In genomic region chr16:71421911-71422310, GRCh38 we compare ENCODE assay signal across 8 cellular contexts. TPM values are rescaled to one million over a fixed set of nuclear protein-coding genes. Genes with fewer than 3 reads are reported as not detected.
DNase-seq lines count a peak whose midpoint lies in the region; ATAC-seq and TF ChIP-seq lines count a peak whose summit lies in the region.

No MANE protein-coding gene starts in this region.

- H3K9ac ChIP-seq in IMR-90 (ENCODE audit: low read depth, low read length) = no peak overlapping the region

- peaks cover 25% of the 10 kb centered on the region for H3K27me3 Mint-ChIP-seq in activated T-helper 1 cell treated with anti-CD3 and anti-CD28 coated beads, Interleukin-12 subunit alpha, Interleukin-12 subunit beta, Interleukin-2, Interleukin-4 antibody, amounts not matched to agents 30 ng/mL and 10 ng/mL and 1 ng/mL, durations not matched to agents 14 hours and 24 hours and 36 hours (ENCODE audit: insufficient read depth)

- H3K4me1 ChIP-seq in IMR-90 (ENCODE audit: control insufficient read depth, insufficient read depth, low read length) = no peaks in the 10 kb centered on the region

- H3K4me3 Mint-ChIP-seq in activated T-helper 1 cell treated with anti-CD3 and anti-CD28 coated beads, Interleukin-12 subunit alpha, Interleukin-12 subunit beta, Interleukin-2, Interleukin-4 antibody, amounts not matched to agents 30 ng/mL and 10 ng/mL and 1 ng/mL, durations not matched to agents 14 hours and 24 hours and 36 hours = no peak overlapping the region

- no peak overlapping the region for H2BK15ac ChIP-seq in IMR-90 (ENCODE audit: low read depth, low read length)

- H3K36me3 Mint-ChIP-seq in activated T-helper 1 cell treated with anti-CD3 and anti-CD28 coated beads, Interleukin-12 subunit alpha, Interleukin-12 subunit beta, Interleukin-2, Interleukin-4 antibody, amounts not matched to agents 30 ng/mL and 10 ng/mL and 1 ng/mL, durations not matched to agents 14 hours and 24 hours and 36 hours (ENCODE audit: low read depth) = no peaks in the 10 kb centered on the region

- no peak overlapping the region for H2BK120ac ChIP-seq in IMR-90 (ENCODE audit: low read depth, low read length)

- H3K27ac ChIP-seq in IMR-90 (ENCODE audit: insufficient read depth, low read length) = no peak overlapping the region

- H3K56ac ChIP-seq in IMR-90 (ENCODE audit: extremely low read depth, insufficient read depth, low read length) = no peak overlapping the region

- DNase-seq in EH (ENCODE audit: low read depth) (peak; percentile 15), IMR-90 (no peak), lung microvascular endothelial cell (ENCODE audit: low read depth in 2 of 2) (peak; percentile 15 to 16), COR-L47 (lab: John Stamatoyannopoulos, UW) (no peak), NCI-H345 (lab: John Stamatoyannopoulos, UW) (no peak)
- peak; percentile 20 for DNase-seq in activated T-helper 1 cell treated with anti-CD3 and anti-CD28 coated beads, Interleukin-12 subunit alpha, Interleukin-12 subunit beta, Interleukin-2, Interleukin-4 antibody, amounts not matched to agents 30 ng/mL and 10 ng/mL and 1 ng/mL, durations not matched to agents 14 hours and 24 hours and 36 hours (ENCODE audit: low spot score)

- no peaks in the 10 kb centered on the region for H3K36me3 ChIP-seq in IMR-90 (ENCODE audit: control insufficient read depth, insufficient read depth, low read length)

- no peaks in the 10 kb centered on the region for H3K4me1 Mint-ChIP-seq in activated T-helper 1 cell treated with anti-CD3 and anti-CD28 coated beads, Interleukin-12 subunit alpha, Interleukin-12 subunit beta, Interleukin-2, Interleukin-4 antibody, amounts not matched to agents 30 ng/mL and 10 ng/mL and 1 ng/mL, durations not matched to agents 14 hours and 24 hours and 36 hours (ENCODE audit: low read depth)

- no peak overlapping the region for H3K27ac Mint-ChIP-seq in activated T-helper 1 cell treated with anti-CD3 and anti-CD28 coated beads, Interleukin-12 subunit alpha, Interleukin-12 subunit beta, Interleukin-2, Interleukin-4 antibody, amounts not matched to agents 30 ng/mL and 10 ng/mL and 1 ng/mL, durations not matched to agents 14 hours and 24 hours and 36 hours

- no peak overlapping the region for H2AK5ac ChIP-seq in IMR-90 (ENCODE audit: low read depth, low read length)

- H2AK9ac ChIP-seq in IMR-90 (replicated peaks; ENCODE audit: low read depth, low read length, poor library complexity) = no peak overlapping the region

- H3K27me3 ChIP-seq in IMR-90 (ENCODE audit: control insufficient read depth, insufficient read depth, low read length) = peaks cover 18% of the 10 kb centered on the region; the same call in 1 of the 2 replicates

- no peak for ATAC-seq in IMR-90 (ENCODE audit: low read depth)
- no peak for ATAC-seq in HG03432 (IDR thresholded peaks at IDR 0.05; ENCODE audit: unreplicated experiment)
- ATAC-seq in GM21423 (IDR thresholded peaks at IDR 0.05; ENCODE audit: unreplicated experiment) = no peak

- no peaks in the 10 kb centered on the region for H3K9me1 ChIP-seq in IMR-90 (ENCODE audit: insufficient read depth, low read length)

- dilution Hi-C loops in IMR-90 (cut with HindIII; ENCODE audit: low sequenced_read_pairs, unreplicated experiment) = no loop called here

- peak; percentile 15; the same call in 1 of the 2 replicates for TF ChIP-seq CTCF in IMR-90 (conservative IDR thresholded peaks at IDR 0.05; ENCODE audit: low read depth, low read length)

- POLR2A ChIA-PET in IMR-90 (lab: Charles Lee; ENCODE audit: unreplicated experiment) = no interaction called here

- no peak overlapping the region for H3K4me3 ChIP-seq in IMR-90 (ENCODE audit: insufficient read depth, low read depth, low read length)

- no peak overlapping the region for H2AFZ ChIP-seq in IMR-90 (replicated peaks; ENCODE audit: low read length, poor library complexity)

- no peaks in the 10 kb centered on the region for H3K79me1 ChIP-seq in IMR-90 (ENCODE audit: low read depth in 1 of 2, low read length in 2 of 2)

- H3K4me2 ChIP-seq in IMR-90 (ENCODE audit: low read depth, low read length) = no peak overlapping the region

- no peak overlapping the region for H4K8ac ChIP-seq in IMR-90 (ENCODE audit: low read depth in 2 of 2, low read length in 2 of 2)

- CTCF ChIA-PET in IMR-90 (lab: Yijun Ruan, JAX) = no interaction called here

- H2BK5ac ChIP-seq in IMR-90 (ENCODE audit: low read depth, low read length, poor library complexity, severe bottlenecking) = no peak overlapping the region

- no peak for TF ChIP-seq POLR2A in IMR-90 (IDR thresholded peaks at IDR 0.05; ENCODE audit: low read depth, low read length)

- H3K18ac ChIP-seq in IMR-90 (ENCODE audit: low read depth, low read length) = no peak overlapping the region

- WGBS in IMR-90 (ENCODE audit: extremely low coverage in 2 of 2, insufficient read length in 1 of 2), 2 experiments = no CpG with 5 or more reads among the region's 4 CpGs

- H3K4ac ChIP-seq in IMR-90 (ENCODE audit: low read depth, low read length) = no peak overlapping the region

- no peak overlapping the region for H4K5ac ChIP-seq in IMR-90 (ENCODE audit: low read depth, low read length)

- no peaks in the 10 kb centered on the region for H3K9me3 ChIP-seq in IMR-90 (ENCODE audit: control insufficient read depth, insufficient read depth, low read length)

- no peaks in the 10 kb centered on the region for H4K20me1 ChIP-seq in IMR-90 (ENCODE audit: insufficient read depth, low read length)

- no peak overlapping the region for H4K91ac ChIP-seq in IMR-90 (ENCODE audit: insufficient read depth, low read depth, low read length)

- H3K14ac ChIP-seq in IMR-90 (replicated peaks; ENCODE audit: low read depth, low read length) = no peak overlapping the region

- H3K23ac ChIP-seq in IMR-90 (ENCODE audit: low read depth, low read length) = no peak overlapping the region

- no peaks in the 10 kb centered on the region for H3K9me3 Mint-ChIP-seq in activated T-helper 1 cell treated with anti-CD3 and anti-CD28 coated beads, Interleukin-12 subunit alpha, Interleukin-12 subunit beta, Interleukin-2, Interleukin-4 antibody, amounts not matched to agents 30 ng/mL and 10 ng/mL and 1 ng/mL, durations not matched to agents 14 hours and 24 hours and 36 hours

- in situ Hi-C loops in IMR-90 (cut with MboI; ENCODE audit: low sequenced_read_pairs) = no loop called here

- intact Hi-C loops in IMR-90 (cut with micrococcal nuclease) = no loop called here
- intact Hi-C loops in activated T-helper 1 cell treated with anti-CD3 and anti-CD28 coated beads, Interleukin-12 subunit alpha, Interleukin-12 subunit beta, Interleukin-2, Interleukin-4 antibody, amounts not matched to agents 30 ng/mL and 10 ng/mL and 1 ng/mL, durations not matched to agents 14 hours and 24 hours and 36 hours (cut with micrococcal nuclease) = no loop called here

- TF ChIP-seq RAD21 in IMR-90 (IDR thresholded peaks at IDR 0.05; ENCODE audit: low read length) = no peak

- H2BK20ac ChIP-seq in IMR-90 (ENCODE audit: low read depth, low read length) = no peak overlapping the region

- no TSS peak for BruUV-seq in IMR-90 (replicated peaks; lab: Mats Ljungman, UMichigan)

TF ChIP-seq in IMR-90, 13 proteins besides CTCF, POLR2A, EP300 and RAD21:
- no peak for TF ChIP-seq MXI1 (IDR thresholded peaks at IDR 0.05; ENCODE audit: borderline replicate concordance, low read depth, low read length)
- no peak for TF ChIP-seq FOS (IDR thresholded peaks at IDR 0.05; ENCODE audit: low read depth, low read length)
- TF ChIP-seq RFX5 (IDR thresholded peaks at IDR 0.05; ENCODE audit: low read depth, low read length) = no peak

RNA-seq across cellular contexts. Expression of gene TLE7, which starts 19.9 kb away (rescaled TPM):
- not detected in 2 replicates for total RNA-seq in IMR-90 (2012; rRNA removed)
- not detected in 2 replicates for polyA plus RNA-seq in IMR-90 (2012; rRNA removed)
- not detected in 2 replicates for polyA plus RNA-seq in IMR-90 (2012; cell fraction: cytosol; rRNA removed)
- polyA plus RNA-seq in IMR-90 (2012; cell fraction: nucleus; rRNA removed; ENCODE audit: low replicate concordance) = 0.03 TPM in 1 of 2 replicates, not detected in the other
- not detected in 2 replicates for total RNA-seq in activated T-helper 1 cell treated with anti-CD3 and anti-CD28 coated beads, Interleukin-12 subunit alpha, Interleukin-12 subunit beta, Interleukin-2, Interleukin-4 antibody, amounts not matched to agents 30 ng/mL and 10 ng/mL and 1 ng/mL, durations not matched to agents 14 hours and 24 hours and 36 hours
- not detected in 2 replicates for total RNA-seq in lung microvascular endothelial cell

RNA-seq across cellular contexts. Expression of gene ZNF23, which starts 40.1 kb away (rescaled TPM):
- 8.8 and 11.7 TPM in 2 replicates for total RNA-seq in IMR-90 (2012; rRNA removed)
- polyA plus RNA-seq in IMR-90 (2012; rRNA removed) = 5.9 and 7.5 TPM in 2 replicates
- 1.3 and 1.5 TPM in 2 replicates for polyA plus RNA-seq in IMR-90 (2012; cell fraction: cytosol; rRNA removed)
- 4.9 and 13.4 TPM in 2 replicates for polyA plus RNA-seq in IMR-90 (2012; cell fraction: nucleus; rRNA removed; ENCODE audit: low replicate concordance)
- total RNA-seq in activated T-helper 1 cell treated with anti-CD3 and anti-CD28 coated beads, Interleukin-12 subunit alpha, Interleukin-12 subunit beta, Interleukin-2, Interleukin-4 antibody, amounts not matched to agents 30 ng/mL and 10 ng/mL and 1 ng/mL, durations not matched to agents 14 hours and 24 hours and 36 hours = 4.9 and 6.4 TPM in 2 replicates
- total RNA-seq in lung microvascular endothelial cell = 2.8 and 3.8 TPM in 2 replicates

Comparison
In these comparisons a context has a peak if more than half of its experiments do, and no peak if none do; other contexts are left out.
1. DNase-seq: peak in EH (single experiment), activated T-helper 1 cell treated with anti-CD3 and anti-CD28 coated beads, Interleukin-12 subunit alpha, Interleukin-12 subunit beta, Interleukin-2, Interleukin-4 antibody, amounts not matched to agents 30 ng/mL and 10 ng/mL and 1 ng/mL, durations not matched to agents 14 hours and 24 hours and 36 hours (single experiment) and lung microvascular endothelial cell (2 of 2); none in IMR-90 (single experiment), COR-L47 (single experiment) and NCI-H345 (single experiment).